24 cellular contexts compared by ENCODE assay signal in the genomic region with DNA sequence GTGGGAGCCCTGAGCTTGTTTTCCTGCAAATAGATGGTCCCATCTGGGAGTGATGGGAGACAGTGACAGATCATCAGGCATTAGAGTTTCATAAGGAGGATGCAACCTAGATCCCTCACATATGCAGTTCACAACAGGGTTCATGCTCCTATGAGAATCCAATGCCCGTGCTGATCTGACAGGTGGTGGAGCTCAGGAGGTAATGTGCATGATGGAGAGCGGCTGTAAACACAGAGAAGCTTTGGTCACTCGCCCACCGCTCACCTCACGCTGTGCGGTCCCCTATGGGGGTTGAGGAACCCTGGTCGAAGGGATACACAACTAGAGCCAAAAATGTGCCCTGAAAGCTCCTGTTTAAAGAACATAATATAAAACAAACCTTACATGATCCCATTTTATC.
"Had no signal": no experiment of that assay in that cellular context is flagged by ENCODE, and none has a peak within 500 bp of the region (broad histone marks: within the 10 kb centered on the region; RNA-seq: fewer than 3 reads in every experiment).

No MANE protein-coding gene starts in this region.

- H3K27me3 ChIP-seq: suprapubic skin, testis, thyroid gland, tibial artery, tibial nerve, transverse colon, upper lobe of left lung, upper lobe of right lung, uterus, vagina had no signal

- H3K36me3 ChIP-seq: stomach, suprapubic skin, thoracic aorta, thyroid gland, tibial artery, tibial nerve, transverse colon, upper lobe of left lung, upper lobe of right lung, uterus, vagina had no signal

- H3K9me3 ChIP-seq: stomach, suprapubic skin, testis, thoracic aorta, thyroid gland, tibial artery, tibial nerve, transverse colon, upper lobe of left lung, upper lobe of right lung, uterus, vagina had no signal

- H3K4me1 ChIP-seq: stomach, suprapubic skin, testis, thyroid gland, tibial artery, tibial nerve, transverse colon, upper lobe of left lung, upper lobe of right lung, uterus, vagina had no signal

- H3K4me3 ChIP-seq: stomach, suprapubic skin, testis, thoracic aorta, thyroid gland, tibial artery, tibial nerve, transverse colon, upper lobe of left lung, upper lobe of right lung, uterus, vagina had no signal

- DNase-seq: stimulated activated CD4-positive, alpha-beta T cell treated with anti-CD3 and anti-CD28 coated beads, Interleukin-2, amount 100 ng/mL, for 48 hours; stimulated activated CD4-positive, alpha-beta T cell treated with anti-CD3 and anti-CD28 coated beads, Interleukin-4, amount 100 ng/mL, for 1 hour; stimulated activated CD4-positive, alpha-beta T cell treated with anti-CD3 and anti-CD28 coated beads, Interleukin-4, amount 100 ng/mL, for 24 hours; stimulated activated CD4-positive, alpha-beta T cell treated with anti-CD3 and anti-CD28 coated beads, Interleukin-4, amount 100 ng/mL, for 4 hours; stimulated activated CD8-positive, alpha-beta memory T cell treated with anti-CD3 and anti-CD28 coated beads, Interleukin-4, amount 100 ng/mL, for 48 hours; stimulated activated naive B cell treated with anti-CD40 and anti-IgM and Interleukin-4, amounts not matched to agents 10 μg/mL and 1 μg/mL and 100 μg/mL, for 72 hours; stimulated activated naive CD4-positive, alpha-beta T cell; stimulated activated naive CD4-positive, alpha-beta T cell treated with Interleukin-2 at 50 U/mL for 16 hours; stimulated activated naive CD8-positive, alpha-beta T cell treated with anti-CD3 and anti-CD28 coated beads, Interleukin-15, amount 100 ng/mL, for 72 hours; stimulated activated naive CD8-positive, alpha-beta T cell treated with anti-CD3 and anti-CD28 coated beads, Interleukin-15, Interleukin-2, amounts not matched to agents 100 U/mL and 50 U/mL, for 24 hours; stomach; substantia nigra; testis; thyroid gland; tibial artery; transverse colon; upper lobe of left lung; upper lobe of right lung; uterus had no signal

- FAIRE-seq: urothelium cell line had no signal

- H3K27ac ChIP-seq: stomach, suprapubic skin, testis, thoracic aorta, thyroid gland, tibial artery, tibial nerve, transverse colon, upper lobe of left lung, upper lobe of right lung, uterus, vagina had no signal
